ENCODE assay signal across 11 cellular contexts in genomic region chr9:120893917-120894316, GRCh38. TPM values are rescaled to one million over a fixed set of nuclear protein-coding genes. Genes with fewer than 3 reads are reported as not detected.
DNase-seq lines count a peak whose midpoint lies in the region; ATAC-seq, FAIRE-seq and TF ChIP-seq lines count a peak whose summit lies in the region.
"Had no signal": no experiment of that assay in that cellular context is flagged by ENCODE, and none has a peak within 500 bp of the region (broad histone marks: within the 10 kb centered on the region; RNA-seq: fewer than 3 reads in every experiment).

No MANE protein-coding gene starts in this region.

- TF ChIP-seq CTCF in OCI-LY7 (conservative IDR thresholded peaks at IDR 0.05; ENCODE audit: low read length) (no peak), endothelial cell of umbilical vein (IDR thresholded peaks at IDR 0.05; ENCODE audit: extremely low read depth in 1 of 2, insufficient read depth in 1 of 2, low read depth in 1 of 2, low read length in 2 of 2) (no peak), mesothelial cell of epicardium (IDR thresholded peaks at IDR 0.05; ENCODE audit: unreplicated experiment) (no peak)

- no peaks in the 10 kb centered on the region for H3K79me2 ChIP-seq in OCI-LY7 (ENCODE audit: insufficient read depth, low read depth, low read length)
- H3K79me2 ChIP-seq in endothelial cell of umbilical vein (ENCODE audit: control insufficient read depth, insufficient read depth, low read length) = no peaks in the 10 kb centered on the region

- CTCF ChIA-PET in activated CD4-positive, alpha-beta T cell treated with anti-CD3 and anti-CD28 coated beads, Interleukin-2, amount 10 ng/mL, durations not matched to agents 7 days and 5 days (lab: Charles Lee) = interaction anchor here (0.8 to 2.6 kb wide), 5 partner anchors 10 to 33 kb away, joined by 3 to 12 read pairs (median 4); partner anchors contain the start of gene TRAF1
- CTCF ChIA-PET in OCI-LY7 (lab: Charles Lee; ENCODE audit: unreplicated experiment) (interaction anchor here (0.9 to 3.4 kb wide), 3 partner anchors 8 to 38 kb away, joined by 3 to 15 read pairs (median 4); no protein-coding TSS in a partner anchor), endothelial cell of umbilical vein (lab: Charles Lee) (interaction anchor here (1.9 to 2.9 kb wide), 2 partner anchors 24 to 43 kb away, joined by 5 to 8 read pairs; no protein-coding TSS in a partner anchor)

- H3K4me2 ChIP-seq in OCI-LY7 (ENCODE audit: low read length) (peak overlapping the region; percentile 60), endothelial cell of umbilical vein (ENCODE audit: insufficient read depth, low read length) (no peak overlapping the region)

- peak overlapping the region; percentile 98 for H3K27ac ChIP-seq in OCI-LY7 (ENCODE audit: low read depth, low read length, poor library complexity, severe bottlenecking)
- no peak overlapping the region for H3K27ac ChIP-seq in endothelial cell of umbilical vein (ENCODE audit: insufficient read depth, low read depth, low read length)
- peak overlapping the region; percentile 69 for H3K27ac ChIP-seq in substantia nigra (ENCODE audit: low read depth, low read length, poor library complexity, severe bottlenecking)

- H3K9me3 ChIP-seq in OCI-LY7 (ENCODE audit: low read length) (no peaks in the 10 kb centered on the region), endothelial cell of umbilical vein (replicated peaks; ENCODE audit: control insufficient read depth, insufficient read depth, low read length) (no peaks in the 10 kb centered on the region)

- H3K36me3 Mint-ChIP-seq in activated CD4-positive, alpha-beta T cell treated with anti-CD3 and anti-CD28 coated beads, Interleukin-2, amount 10 ng/mL, durations not matched to agents 7 days and 5 days (ENCODE audit: low read depth) = peaks cover 23% of the 10 kb centered on the region
- no peaks in the 10 kb centered on the region for H3K36me3 Mint-ChIP-seq in mesothelial cell of epicardium
- H3K36me3 Mint-ChIP-seq: memory B cell had no signal

- H3K4me1 Mint-ChIP-seq in activated CD4-positive, alpha-beta T cell treated with anti-CD3 and anti-CD28 coated beads, Interleukin-2, amount 10 ng/mL, durations not matched to agents 7 days and 5 days = peaks cover 91% of the 10 kb centered on the region
- H3K4me1 Mint-ChIP-seq in mesothelial cell of epicardium = peaks cover 17% of the 10 kb centered on the region

- H3K27ac Mint-ChIP-seq in activated CD4-positive, alpha-beta T cell treated with anti-CD3 and anti-CD28 coated beads, Interleukin-2, amount 10 ng/mL, durations not matched to agents 7 days and 5 days = peak overlapping the region; percentile 99
- H3K27ac Mint-ChIP-seq in mesothelial cell of epicardium = no peak overlapping the region

- H3K27me3 Mint-ChIP-seq in activated CD4-positive, alpha-beta T cell treated with anti-CD3 and anti-CD28 coated beads, Interleukin-2, amount 10 ng/mL, durations not matched to agents 7 days and 5 days = no peaks in the 10 kb centered on the region
- H3K27me3 Mint-ChIP-seq in mesothelial cell of epicardium (ENCODE audit: low read depth) = no peaks in the 10 kb centered on the region
- H3K27me3 Mint-ChIP-seq: memory B cell had no signal

- POLR2A ChIA-PET in activated CD4-positive, alpha-beta T cell treated with anti-CD3 and anti-CD28 coated beads, Interleukin-2, amount 10 ng/mL, durations not matched to agents 7 days and 5 days (lab: Charles Lee) = no interaction called here
- POLR2A ChIA-PET in OCI-LY7 (lab: Charles Lee) = interaction anchor here (0.6 to 16.9 kb wide), 5 partner anchors 9 to 36 kb away, joined by 3 to 372 read pairs (median 31); partner anchors contain the start of gene TRAF1
- POLR2A ChIA-PET in endothelial cell of umbilical vein (lab: Charles Lee) = no interaction called here

- no peak overlapping the region for H3K4me3 ChIP-seq in OCI-LY7 (ENCODE audit: low read depth, low read length, poor library complexity, severe bottlenecking)
- H3K4me3 ChIP-seq in endothelial cell of umbilical vein (replicated peaks in 1 of 3; ENCODE audit: insufficient read depth in 1 of 3, low read depth in 1 of 3, low read length in 3 of 3) = no peak overlapping the region

- H3K9me1 ChIP-seq in endothelial cell of umbilical vein (replicated peaks; ENCODE audit: control insufficient read depth, extremely low read depth, insufficient read depth, low read length) = no peaks in the 10 kb centered on the region

- BruUV-seq in OCI-LY7 (replicated peaks; lab: Mats Ljungman, UMichigan) (no TSS peak), endothelial cell of umbilical vein (replicated peaks; lab: Mats Ljungman, UMichigan) (no TSS peak)

- no peak overlapping the region for H3K9ac ChIP-seq in endothelial cell of umbilical vein (replicated peaks; ENCODE audit: extremely low read depth, insufficient read depth, low read length)

- H4K20me1 ChIP-seq in OCI-LY7 (ENCODE audit: insufficient read depth, low read length) (no peaks in the 10 kb centered on the region), endothelial cell of umbilical vein (replicated peaks; ENCODE audit: control insufficient read depth, extremely low read depth, insufficient read depth, low read length) (no peaks in the 10 kb centered on the region)

- H3K36me3 ChIP-seq in OCI-LY7 (ENCODE audit: insufficient read depth, low read length) (no peaks in the 10 kb centered on the region), endothelial cell of umbilical vein (ENCODE audit: control insufficient read depth in 2 of 2, extremely low read depth in 1 of 2, insufficient read depth in 2 of 2, low read length in 2 of 2) (no peaks in the 10 kb centered on the region)

- H3K9me2 ChIP-seq in OCI-LY7 (ENCODE audit: insufficient read depth, low read length) = no peaks in the 10 kb centered on the region

- dilution Hi-C loops in endothelial cell of umbilical vein (cut with MboI; ENCODE audit: extremely low pct_ligation_motif_present, low sequenced_read_pairs) = no loop called here

- H2AFZ ChIP-seq in OCI-LY7 (ENCODE audit: low read length) (peak overlapping the region; percentile 19; the same call in 1 of the 2 replicates), endothelial cell of umbilical vein (ENCODE audit: low read depth, low read length) (peak overlapping the region; percentile 27)

- no peak for TF ChIP-seq POLR2A in endothelial cell of umbilical vein (IDR thresholded peaks at IDR 0.05; ENCODE audit: low read depth, low read length)

- peak; percentile 53 for FAIRE-seq in endothelial cell of umbilical vein (lab: Jason Lieb, UNC)

- ATAC-seq in GM21723 (IDR thresholded peaks at IDR 0.05; ENCODE audit: unreplicated experiment) (no peak), HG03108 (IDR thresholded peaks at IDR 0.05; ENCODE audit: unreplicated experiment) (no peak)

- H3K4me3 Mint-ChIP-seq in activated CD4-positive, alpha-beta T cell treated with anti-CD3 and anti-CD28 coated beads, Interleukin-2, amount 10 ng/mL, durations not matched to agents 7 days and 5 days = no peak overlapping the region
- H3K4me3 Mint-ChIP-seq in mesothelial cell of epicardium = no peak overlapping the region
- H3K4me3 Mint-ChIP-seq: memory B cell had no signal

- H3K9me3 Mint-ChIP-seq in activated CD4-positive, alpha-beta T cell treated with anti-CD3 and anti-CD28 coated beads, Interleukin-2, amount 10 ng/mL, durations not matched to agents 7 days and 5 days = no peaks in the 10 kb centered on the region
- H3K9me3 Mint-ChIP-seq in mesothelial cell of epicardium = no peaks in the 10 kb centered on the region
- H3K9me3 Mint-ChIP-seq: memory B cell had no signal

- H3K27me3 ChIP-seq in endothelial cell of umbilical vein (ENCODE audit: control insufficient read depth in 2 of 2, insufficient read depth in 2 of 2, low read length in 2 of 2) = no peaks in the 10 kb centered on the region

- intact Hi-C loops in OCI-LY7 (cut with micrococcal nuclease; ENCODE audit: unreplicated experiment) = loop anchor here (5.0 kb wide), 1 partner anchor 178 kb away; the partner anchor contains the start of gene CNTRL
- intact Hi-C loops in endothelial cell of umbilical vein (cut with micrococcal nuclease) = loop anchor here (1.0 kb wide), 1 partner anchor 31 kb away; no protein-coding TSS in a partner anchor

- H3K4me1 ChIP-seq in OCI-LY7 (ENCODE audit: insufficient read depth, low read length, poor library complexity, severe bottlenecking) (peaks cover 97% of the 10 kb centered on the region), endothelial cell of umbilical vein (ENCODE audit: control insufficient read depth, extremely low read depth, insufficient read depth, low read length) (peaks cover 25% of the 10 kb centered on the region)

- no peak for DNase-seq in activated CD4-positive, alpha-beta T cell treated with anti-CD3 and anti-CD28 coated beads, Interleukin-2, amount 10 ng/mL, durations not matched to agents 7 days and 5 days
- no peak for DNase-seq in activated CD4-positive, alpha-beta T cell treated with anti-CD3 and anti-CD28 coated beads for 48 hours
- no peak for DNase-seq in OCI-LY7 (ENCODE audit: low spot score)
- DNase-seq in endothelial cell of umbilical vein (ENCODE audit: low read depth, low spot score) = no peak
- no peak for DNase-seq in substantia nigra (lab: John Stamatoyannopoulos, UW)
- DNase-seq in mesothelial cell of epicardium (ENCODE audit: low spot score in 2 of 2, unreplicated experiment in 2 of 2) = no peak
- DNase-seq: activated gamma-delta T cell treated with Interleukin-2 at 50 U/mL for 16 hours, NCI-H146 had no signal

RNA-seq across cellular contexts. Expression of gene PHF19, which starts 16.9 kb away (rescaled TPM):
- 100 to 1,000 TPM; 331 to 351 TPM for total RNA-seq in activated CD4-positive, alpha-beta T cell treated with anti-CD3 and anti-CD28 coated beads, Interleukin-2, amount 10 ng/mL, durations not matched to agents 7 days and 5 days
- 102 and 108 TPM in 2 replicates for total RNA-seq in OCI-LY7 (2014; rRNA removed; shearing (Covaris generic))
- total RNA-seq in OCI-LY7 (2022) = 211 and 214 TPM in 2 replicates
- total RNA-seq in endothelial cell of umbilical vein = 138 and 153 TPM in 2 replicates
- polyA plus RNA-seq in endothelial cell of umbilical vein = 101 and 102 TPM in 2 replicates
- 103 and 119 TPM in 2 replicates for polyA plus RNA-seq in endothelial cell of umbilical vein (2011; cell fraction: cytosol; rRNA removed)
- 121 and 131 TPM in 2 replicates for polyA plus RNA-seq in endothelial cell of umbilical vein (2011; cell fraction: nucleus; rRNA removed)
- polyA plus RNA-seq in endothelial cell of umbilical vein (2012) = 83.6 and 113 TPM in 2 replicates
- polyA minus RNA-seq in endothelial cell of umbilical vein = 87.7 and 89.1 TPM in 2 replicates
- 67.3 TPM for polyA minus RNA-seq in endothelial cell of umbilical vein (2011; cell fraction: cytosol; rRNA and poly(A)+ RNA removed)
- polyA minus RNA-seq in endothelial cell of umbilical vein (2011; cell fraction: nucleus; rRNA and poly(A)+ RNA removed) = 53.8 and 54.3 TPM in 2 replicates
- total RNA-seq in mesothelial cell of epicardium = 36.0 to 44.5 TPM (median 41.6 TPM) in 3 replicates

RNA-seq across cellular contexts. Expression of gene TRAF1, which starts 32.7 kb away (rescaled TPM):
- total RNA-seq in activated CD4-positive, alpha-beta T cell treated with anti-CD3 and anti-CD28 coated beads, Interleukin-2, amount 10 ng/mL, durations not matched to agents 7 days and 5 days = 10 to 100 TPM; 61.9 to 64.3 TPM
- total RNA-seq in OCI-LY7 (2014; rRNA removed; shearing (Covaris generic)) = 23.7 and 24.2 TPM in 2 replicates
- 40.3 and 50.5 TPM in 2 replicates for total RNA-seq in OCI-LY7 (2022)
- total RNA-seq in endothelial cell of umbilical vein = 1.4 and 2.0 TPM in 2 replicates
- 2.6 and 2.8 TPM in 2 replicates for polyA plus RNA-seq in endothelial cell of umbilical vein
- 1.3 and 2.2 TPM in 2 replicates for polyA plus RNA-seq in endothelial cell of umbilical vein (2011; cell fraction: cytosol; rRNA removed)
- polyA plus RNA-seq in endothelial cell of umbilical vein (2011; cell fraction: nucleus; rRNA removed) = 9.0 and 10.0 TPM in 2 replicates
- polyA plus RNA-seq in endothelial cell of umbilical vein (2012) = 3.1 and 6.9 TPM in 2 replicates
- 2.3 and 2.6 TPM in 2 replicates for polyA minus RNA-seq in endothelial cell of umbilical vein
- 0.31 TPM for polyA minus RNA-seq in endothelial cell of umbilical vein (2011; cell fraction: cytosol; rRNA and poly(A)+ RNA removed)
- polyA minus RNA-seq in endothelial cell of umbilical vein (2011; cell fraction: nucleus; rRNA and poly(A)+ RNA removed) = 3.0 TPM in 2 replicates
- 7.7 to 8.2 TPM (median 8.0 TPM) in 3 replicates for total RNA-seq in mesothelial cell of epicardium

RNA-seq across cellular contexts. Expression of gene PSMD5, which starts 51.2 kb away (rescaled TPM):
- 10 to 100 TPM; 35.3 to 50.9 TPM for total RNA-seq in activated CD4-positive, alpha-beta T cell treated with anti-CD3 and anti-CD28 coated beads, Interleukin-2, amount 10 ng/mL, durations not matched to agents 7 days and 5 days
- 10.0 and 12.0 TPM in 2 replicates for total RNA-seq in OCI-LY7 (2014; rRNA removed; shearing (Covaris generic))
- 33.3 and 36.8 TPM in 2 replicates for total RNA-seq in OCI-LY7 (2022)
- 62.2 and 70.2 TPM in 2 replicates for total RNA-seq in endothelial cell of umbilical vein
- polyA plus RNA-seq in endothelial cell of umbilical vein = 15.9 and 20.4 TPM in 2 replicates
- 24.0 and 25.7 TPM in 2 replicates for polyA plus RNA-seq in endothelial cell of umbilical vein (2011; cell fraction: cytosol; rRNA removed)
- polyA plus RNA-seq in endothelial cell of umbilical vein (2011; cell fraction: nucleus; rRNA removed) = 18.3 and 30.9 TPM in 2 replicates
- 40.2 and 52.5 TPM in 2 replicates for polyA plus RNA-seq in endothelial cell of umbilical vein (2012)
- polyA minus RNA-seq in endothelial cell of umbilical vein = 25.2 and 32.3 TPM in 2 replicates
- 33.8 TPM for polyA minus RNA-seq in endothelial cell of umbilical vein (2011; cell fraction: cytosol; rRNA and poly(A)+ RNA removed)
- polyA minus RNA-seq in endothelial cell of umbilical vein (2011; cell fraction: nucleus; rRNA and poly(A)+ RNA removed) = 16.3 and 21.7 TPM in 2 replicates
- 46.9 to 57.3 TPM (median 56.1 TPM) in 3 replicates for total RNA-seq in mesothelial cell of epicardium
